In genomic region chr14:20412876-20413784, GRCh38 we compare ENCODE assay signal across 1 cellular context.
A peak's percentile ranks its signal among the peaks of the same experiment; 100 is the strongest.
TF ChIP-seq lines count a peak whose summit lies in the region.

Gene TEP1, minus strand, starts transcription at chr14:20413501. Its CDS starts 5,062 bp downstream, at chr14:20408439.

TF ChIP-seq in K562, 482 proteins besides CTCF, POLR2A, EP300 and RAD21 (continued from another document and continues in another):
- TF ChIP-seq, protein P1, sequence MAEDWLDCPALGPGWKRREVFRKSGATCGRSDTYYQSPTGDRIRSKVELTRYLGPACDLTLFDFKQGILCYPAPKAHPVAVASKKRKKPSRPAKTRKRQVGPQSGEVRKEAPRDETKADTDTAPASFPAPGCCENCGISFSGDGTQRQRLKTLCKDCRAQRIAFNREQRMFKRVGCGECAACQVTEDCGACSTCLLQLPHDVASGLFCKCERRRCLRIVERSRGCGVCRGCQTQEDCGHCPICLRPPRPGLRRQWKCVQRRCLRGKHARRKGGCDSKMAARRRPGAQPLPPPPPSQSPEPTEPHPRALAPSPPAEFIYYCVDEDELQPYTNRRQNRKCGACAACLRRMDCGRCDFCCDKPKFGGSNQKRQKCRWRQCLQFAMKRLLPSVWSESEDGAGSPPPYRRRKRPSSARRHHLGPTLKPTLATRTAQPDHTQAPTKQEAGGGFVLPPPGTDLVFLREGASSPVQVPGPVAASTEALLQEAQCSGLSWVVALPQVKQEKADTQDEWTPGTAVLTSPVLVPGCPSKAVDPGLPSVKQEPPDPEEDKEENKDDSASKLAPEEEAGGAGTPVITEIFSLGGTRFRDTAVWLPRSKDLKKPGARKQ (CRISPR knock-in tag; IDR thresholded peaks at IDR 0.05), result no peak
- TF ChIP-seq, protein P2, sequence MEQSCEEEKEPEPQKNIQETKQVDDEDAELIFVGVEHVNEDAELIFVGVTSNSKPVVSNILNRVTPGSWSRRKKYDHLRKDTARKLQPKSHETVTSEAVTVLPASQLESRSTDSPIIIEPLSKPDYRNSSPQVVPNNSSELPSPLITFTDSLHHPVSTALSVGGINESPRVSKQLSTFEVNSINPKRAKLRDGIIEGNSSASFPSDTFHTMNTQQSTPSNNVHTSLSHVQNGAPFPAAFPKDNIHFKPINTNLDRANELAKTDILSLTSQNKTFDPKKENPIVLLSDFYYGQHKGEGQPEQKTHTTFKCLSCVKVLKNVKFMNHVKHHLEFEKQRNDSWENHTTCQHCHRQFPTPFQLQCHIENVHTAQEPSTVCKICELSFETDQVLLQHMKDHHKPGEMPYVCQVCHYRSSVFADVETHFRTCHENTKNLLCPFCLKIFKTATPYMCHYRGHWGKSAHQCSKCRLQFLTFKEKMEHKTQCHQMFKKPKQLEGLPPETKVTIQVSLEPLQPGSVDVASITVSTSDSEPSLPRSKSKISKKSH (CRISPR knock-in tag; IDR thresholded peaks at IDR 0.05), result no peak
- TF ChIP-seq, protein P3, sequence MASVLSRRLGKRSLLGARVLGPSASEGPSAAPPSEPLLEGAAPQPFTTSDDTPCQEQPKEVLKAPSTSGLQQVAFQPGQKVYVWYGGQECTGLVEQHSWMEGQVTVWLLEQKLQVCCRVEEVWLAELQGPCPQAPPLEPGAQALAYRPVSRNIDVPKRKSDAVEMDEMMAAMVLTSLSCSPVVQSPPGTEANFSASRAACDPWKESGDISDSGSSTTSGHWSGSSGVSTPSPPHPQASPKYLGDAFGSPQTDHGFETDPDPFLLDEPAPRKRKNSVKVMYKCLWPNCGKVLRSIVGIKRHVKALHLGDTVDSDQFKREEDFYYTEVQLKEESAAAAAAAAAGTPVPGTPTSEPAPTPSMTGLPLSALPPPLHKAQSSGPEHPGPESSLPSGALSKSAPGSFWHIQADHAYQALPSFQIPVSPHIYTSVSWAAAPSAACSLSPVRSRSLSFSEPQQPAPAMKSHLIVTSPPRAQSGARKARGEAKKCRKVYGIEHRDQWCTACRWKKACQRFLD (CRISPR knock-in tag; IDR thresholded peaks at IDR 0.05), result no peak
- TF ChIP-seq CTBP1 (IDR thresholded peaks at IDR 0.05; ENCODE audit: borderline replicate concordance) (peak; percentile 66), ZNF263 (CRISPR knock-in tag; IDR thresholded peaks at IDR 0.05; ENCODE audit: borderline replicate concordance) (peak; percentile 52; the same call in 1 of the 2 replicates), ZZZ3 (IDR thresholded peaks at IDR 0.05) (no peak), HNRNPH1 (optimal IDR thresholded peaks at IDR 0.05; ENCODE audit: low read depth, low read length) (no peak), U2AF1 (optimal IDR thresholded peaks at IDR 0.05; ENCODE audit: low read depth, low read length) (no peak), E2F1 (CRISPR knock-in tag; IDR thresholded peaks at IDR 0.05) (no peak), PREB (CRISPR knock-in tag; IDR thresholded peaks at IDR 0.05) (no peak), NR4A1 (CRISPR knock-in tag; IDR thresholded peaks at IDR 0.05) (no peak), NR4A1 (tag; IDR thresholded peaks at IDR 0.05) (no peak), SMARCA4 (IDR thresholded peaks at IDR 0.05) (no peak), ZNF699 (CRISPR knock-in tag; IDR thresholded peaks at IDR 0.05; ENCODE audit: insufficient replicate concordance) (no peak), SLC30A9 (CRISPR knock-in tag; IDR thresholded peaks at IDR 0.05) (no peak), HMG20B (CRISPR knock-in tag; IDR thresholded peaks at IDR 0.05) (no peak), NBN (IDR thresholded peaks at IDR 0.05; ENCODE audit: low read depth) (no peak; the same call in 1 of the 2 replicates), RBM34 (IDR thresholded peaks at IDR 0.05; ENCODE audit: borderline replicate concordance, insufficient read depth, low read length) (no peak), ELF4 (CRISPR knock-in tag; IDR thresholded peaks at IDR 0.05) (no peak), MEIS2 (IDR thresholded peaks at IDR 0.05; ENCODE audit: partially characterized antibody) (no peak), BCL6 (CRISPR knock-in tag; IDR thresholded peaks at IDR 0.05) (no peak), CCAR2 (IDR thresholded peaks at IDR 0.05; ENCODE audit: low read depth, low read length) (no peak), GABPA (tag; conservative IDR thresholded peaks at IDR 0.05; ENCODE audit: low read depth) (peak; percentile 84), HMGN3 (IDR thresholded peaks at IDR 0.05; ENCODE audit: borderline replicate concordance, extremely low read depth, insufficient read length, low read depth, low read length) (peak; percentile 39), ZNF75A (CRISPR knock-in tag; IDR thresholded peaks at IDR 0.05) (no peak), ZC3H11A (IDR thresholded peaks at IDR 0.05; ENCODE audit: low read depth, low read length) (no peak), POLR2AphosphoS2 (IDR thresholded peaks at IDR 0.05; ENCODE audit: low read length) (no peak), ZNF778 (CRISPR knock-in tag; IDR thresholded peaks at IDR 0.05) (no peak), C11orf30 (IDR thresholded peaks at IDR 0.05; ENCODE audit: low read depth) (no peak), ZNF707 (CRISPR knock-in tag; conservative IDR thresholded peaks at IDR 0.05) (no peak), HLTF (IDR thresholded peaks at IDR 0.05) (0 out of 2 replicates have a peak, but pooled peaks have one; percentile 29), EWSR1 (IDR thresholded peaks at IDR 0.05; ENCODE audit: borderline replicate concordance, low read depth, partially characterized antibody) (no peak), ERF (CRISPR knock-in tag; IDR thresholded peaks at IDR 0.05) (no peak), ZNF717 (CRISPR knock-in tag; IDR thresholded peaks at IDR 0.05) (no peak), MED1 (CRISPR knock-in tag; IDR thresholded peaks at IDR 0.05; ENCODE audit: borderline replicate concordance) (no peak), ETV1 (tag; conservative IDR thresholded peaks at IDR 0.05; ENCODE audit: low read depth) (0 out of 2 replicates have a peak, but pooled peaks have one; percentile 28), FOXK1 (CRISPR knock-in tag; IDR thresholded peaks at IDR 0.05; ENCODE audit: borderline replicate concordance) (no peak), NRF1 (conservative IDR thresholded peaks at IDR 0.05 in 1 of 2, IDR thresholded peaks at IDR 0.05 in 1 of 2) (peak; percentile 39 to 48; a peak in 2 of 4 replicates), XRCC5 (IDR thresholded peaks at IDR 0.05; ENCODE audit: low read depth, low read length) (no peak)
- TF ChIP-seq, protein P4, sequence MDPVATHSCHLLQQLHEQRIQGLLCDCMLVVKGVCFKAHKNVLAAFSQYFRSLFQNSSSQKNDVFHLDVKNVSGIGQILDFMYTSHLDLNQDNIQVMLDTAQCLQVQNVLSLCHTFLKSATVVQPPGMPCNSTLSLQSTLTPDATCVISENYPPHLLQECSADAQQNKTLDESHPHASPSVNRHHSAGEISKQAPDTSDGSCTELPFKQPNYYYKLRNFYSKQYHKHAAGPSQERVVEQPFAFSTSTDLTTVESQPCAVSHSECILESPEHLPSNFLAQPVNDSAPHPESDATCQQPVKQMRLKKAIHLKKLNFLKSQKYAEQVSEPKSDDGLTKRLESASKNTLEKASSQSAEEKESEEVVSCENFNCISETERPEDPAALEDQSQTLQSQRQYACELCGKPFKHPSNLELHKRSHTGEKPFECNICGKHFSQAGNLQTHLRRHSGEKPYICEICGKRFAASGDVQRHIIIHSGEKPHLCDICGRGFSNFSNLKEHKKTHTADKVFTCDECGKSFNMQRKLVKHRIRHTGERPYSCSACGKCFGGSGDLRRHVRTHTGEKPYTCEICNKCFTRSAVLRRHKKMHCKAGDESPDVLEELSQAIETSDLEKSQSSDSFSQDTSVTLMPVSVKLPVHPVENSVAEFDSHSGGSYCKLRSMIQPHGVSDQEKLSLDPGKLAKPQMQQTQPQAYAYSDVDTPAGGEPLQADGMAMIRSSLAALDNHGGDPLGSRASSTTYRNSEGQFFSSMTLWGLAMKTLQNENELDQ (CRISPR knock-in tag; IDR thresholded peaks at IDR 0.05; ENCODE audit: borderline replicate concordance), result no peak
- TF ChIP-seq, protein P5, sequence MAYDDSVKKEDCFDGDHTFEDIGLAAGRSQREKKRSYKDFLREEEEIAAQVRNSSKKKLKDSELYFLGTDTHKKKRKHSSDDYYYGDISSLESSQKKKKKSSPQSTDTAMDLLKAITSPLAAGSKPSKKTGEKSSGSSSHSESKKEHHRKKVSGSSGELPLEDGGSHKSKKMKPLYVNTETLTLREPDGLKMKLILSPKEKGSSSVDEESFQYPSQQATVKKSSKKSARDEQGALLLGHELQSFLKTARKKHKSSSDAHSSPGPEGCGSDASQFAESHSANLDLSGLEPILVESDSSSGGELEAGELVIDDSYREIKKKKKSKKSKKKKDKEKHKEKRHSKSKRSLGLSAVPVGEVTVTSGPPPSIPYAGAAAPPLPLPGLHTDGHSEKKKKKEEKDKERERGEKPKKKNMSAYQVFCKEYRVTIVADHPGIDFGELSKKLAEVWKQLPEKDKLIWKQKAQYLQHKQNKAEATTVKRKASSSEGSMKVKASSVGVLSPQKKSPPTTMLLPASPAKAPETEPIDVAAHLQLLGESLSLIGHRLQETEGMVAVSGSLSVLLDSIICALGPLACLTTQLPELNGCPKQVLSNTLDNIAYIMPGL (CRISPR knock-in tag; IDR thresholded peaks at IDR 0.05), result no peak
- TF ChIP-seq, protein P6, sequence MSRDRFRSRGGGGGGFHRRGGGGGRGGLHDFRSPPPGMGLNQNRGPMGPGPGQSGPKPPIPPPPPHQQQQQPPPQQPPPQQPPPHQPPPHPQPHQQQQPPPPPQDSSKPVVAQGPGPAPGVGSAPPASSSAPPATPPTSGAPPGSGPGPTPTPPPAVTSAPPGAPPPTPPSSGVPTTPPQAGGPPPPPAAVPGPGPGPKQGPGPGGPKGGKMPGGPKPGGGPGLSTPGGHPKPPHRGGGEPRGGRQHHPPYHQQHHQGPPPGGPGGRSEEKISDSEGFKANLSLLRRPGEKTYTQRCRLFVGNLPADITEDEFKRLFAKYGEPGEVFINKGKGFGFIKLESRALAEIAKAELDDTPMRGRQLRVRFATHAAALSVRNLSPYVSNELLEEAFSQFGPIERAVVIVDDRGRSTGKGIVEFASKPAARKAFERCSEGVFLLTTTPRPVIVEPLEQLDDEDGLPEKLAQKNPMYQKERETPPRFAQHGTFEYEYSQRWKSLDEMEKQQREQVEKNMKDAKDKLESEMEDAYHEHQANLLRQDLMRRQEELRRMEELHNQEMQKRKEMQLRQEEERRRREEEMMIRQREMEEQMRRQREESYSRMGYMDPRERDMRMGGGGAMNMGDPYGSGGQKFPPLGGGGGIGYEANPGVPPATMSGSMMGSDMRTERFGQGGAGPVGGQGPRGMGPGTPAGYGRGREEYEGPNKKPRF (IDR thresholded peaks at IDR 0.05; ENCODE audit: low read depth, low read length), result no peak
- TF ChIP-seq, protein P7, sequence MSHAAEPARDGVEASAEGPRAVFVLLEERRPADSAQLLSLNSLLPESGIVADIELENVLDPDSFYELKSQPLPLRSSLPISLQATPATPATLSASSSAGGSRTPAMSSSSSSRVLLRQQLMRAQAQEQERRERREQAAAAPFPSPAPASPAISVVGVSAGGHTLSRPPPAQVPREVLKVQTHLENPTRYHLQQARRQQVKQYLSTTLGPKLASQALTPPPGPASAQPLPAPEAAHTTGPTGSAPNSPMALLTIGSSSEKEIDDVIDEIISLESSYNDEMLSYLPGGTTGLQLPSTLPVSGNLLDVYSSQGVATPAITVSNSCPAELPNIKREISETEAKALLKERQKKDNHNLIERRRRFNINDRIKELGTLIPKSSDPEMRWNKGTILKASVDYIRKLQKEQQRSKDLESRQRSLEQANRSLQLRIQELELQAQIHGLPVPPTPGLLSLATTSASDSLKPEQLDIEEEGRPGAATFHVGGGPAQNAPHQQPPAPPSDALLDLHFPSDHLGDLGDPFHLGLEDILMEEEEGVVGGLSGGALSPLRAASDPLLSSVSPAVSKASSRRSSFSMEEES (CRISPR knock-in tag; IDR thresholded peaks at IDR 0.05), result no peak
- TF ChIP-seq, protein P8, sequence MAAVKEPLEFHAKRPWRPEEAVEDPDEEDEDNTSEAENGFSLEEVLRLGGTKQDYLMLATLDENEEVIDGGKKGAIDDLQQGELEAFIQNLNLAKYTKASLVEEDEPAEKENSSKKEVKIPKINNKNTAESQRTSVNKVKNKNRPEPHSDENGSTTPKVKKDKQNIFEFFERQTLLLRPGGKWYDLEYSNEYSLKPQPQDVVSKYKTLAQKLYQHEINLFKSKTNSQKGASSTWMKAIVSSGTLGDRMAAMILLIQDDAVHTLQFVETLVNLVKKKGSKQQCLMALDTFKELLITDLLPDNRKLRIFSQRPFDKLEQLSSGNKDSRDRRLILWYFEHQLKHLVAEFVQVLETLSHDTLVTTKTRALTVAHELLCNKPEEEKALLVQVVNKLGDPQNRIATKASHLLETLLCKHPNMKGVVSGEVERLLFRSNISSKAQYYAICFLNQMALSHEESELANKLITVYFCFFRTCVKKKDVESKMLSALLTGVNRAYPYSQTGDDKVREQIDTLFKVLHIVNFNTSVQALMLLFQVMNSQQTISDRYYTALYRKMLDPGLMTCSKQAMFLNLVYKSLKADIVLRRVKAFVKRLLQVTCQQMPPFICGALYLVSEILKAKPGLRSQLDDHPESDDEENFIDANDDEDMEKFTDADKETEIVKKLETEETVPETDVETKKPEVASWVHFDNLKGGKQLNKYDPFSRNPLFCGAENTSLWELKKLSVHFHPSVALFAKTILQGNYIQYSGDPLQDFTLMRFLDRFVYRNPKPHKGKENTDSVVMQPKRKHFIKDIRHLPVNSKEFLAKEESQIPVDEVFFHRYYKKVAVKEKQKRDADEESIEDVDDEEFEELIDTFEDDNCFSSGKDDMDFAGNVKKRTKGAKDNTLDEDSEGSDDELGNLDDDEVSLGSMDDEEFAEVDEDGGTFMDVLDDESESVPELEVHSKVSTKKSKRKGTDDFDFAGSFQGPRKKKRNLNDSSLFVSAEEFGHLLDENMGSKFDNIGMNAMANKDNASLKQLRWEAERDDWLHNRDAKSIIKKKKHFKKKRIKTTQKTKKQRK (IDR thresholded peaks at IDR 0.05; ENCODE audit: borderline replicate concordance, low read depth, low read length), result no peak
- TF ChIP-seq, protein P9, sequence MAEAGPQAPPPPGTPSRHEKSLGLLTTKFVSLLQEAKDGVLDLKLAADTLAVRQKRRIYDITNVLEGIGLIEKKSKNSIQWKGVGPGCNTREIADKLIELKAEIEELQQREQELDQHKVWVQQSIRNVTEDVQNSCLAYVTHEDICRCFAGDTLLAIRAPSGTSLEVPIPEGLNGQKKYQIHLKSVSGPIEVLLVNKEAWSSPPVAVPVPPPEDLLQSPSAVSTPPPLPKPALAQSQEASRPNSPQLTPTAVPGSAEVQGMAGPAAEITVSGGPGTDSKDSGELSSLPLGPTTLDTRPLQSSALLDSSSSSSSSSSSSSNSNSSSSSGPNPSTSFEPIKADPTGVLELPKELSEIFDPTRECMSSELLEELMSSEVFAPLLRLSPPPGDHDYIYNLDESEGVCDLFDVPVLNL (CRISPR knock-in tag; IDR thresholded peaks at IDR 0.05; ENCODE audit: low read depth), result no peak
